ENCODE assay signal across 8 cellular contexts in the genomic region with DNA sequence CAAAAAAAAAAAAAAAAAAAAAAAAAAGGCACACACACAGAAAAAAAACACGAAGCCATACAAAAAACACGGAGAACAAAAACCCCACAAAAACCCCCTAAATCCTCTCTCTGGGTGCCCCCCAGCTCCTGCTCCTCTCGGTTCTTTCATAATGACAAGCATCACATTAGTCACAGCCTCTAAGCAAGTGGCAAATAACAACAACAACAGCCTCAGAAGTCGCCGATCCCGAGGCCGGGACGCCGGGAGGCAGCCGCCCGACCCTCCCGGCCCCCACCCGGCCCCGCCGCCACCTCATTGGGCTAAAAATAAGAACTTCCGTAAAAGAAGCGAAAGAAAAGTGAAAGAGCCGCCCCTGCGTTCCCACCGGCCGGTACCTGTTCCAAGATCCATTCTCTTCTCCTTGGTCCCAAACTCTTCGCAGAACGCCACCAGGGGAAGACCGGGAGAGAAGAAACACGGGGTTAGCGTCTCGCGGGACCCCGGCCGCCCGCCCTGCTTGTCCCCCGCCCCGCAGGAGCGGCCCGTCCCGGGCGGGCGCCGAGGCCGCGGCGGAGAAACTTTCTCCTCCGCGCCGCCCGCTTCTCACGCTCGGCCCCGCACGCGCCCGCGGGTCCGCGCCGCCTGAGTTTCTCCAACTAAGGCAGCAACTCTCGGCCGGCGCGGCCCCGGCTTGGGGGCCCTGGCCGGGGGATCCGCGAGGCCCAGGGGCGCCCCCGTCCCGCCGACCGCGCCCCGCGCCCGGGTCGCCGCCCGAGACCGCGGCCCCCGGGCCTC.
DNase-seq lines count a peak whose midpoint lies in the region; ATAC-seq and FAIRE-seq lines count a peak whose summit lies in the region.

No MANE protein-coding gene starts in this region.

- ATAC-seq in HG02623 (IDR thresholded peaks at IDR 0.05; ENCODE audit: unreplicated experiment), result peak; percentile 9

- H3K4me3 ChIP-seq in iPS DF 6.9 (ENCODE audit: low read length), result peak overlapping the region; percentile 49; the same call in 1 of the 2 replicates

- WGBS in iPS DF 6.9 (ENCODE audit: insufficient coverage, insufficient read length), result no CpG with 5 or more reads among the region's 79 CpGs

- in situ Hi-C loops in G401 (cut with HindIII; ENCODE audit: low sequenced_read_pairs), result no loop called here

- FAIRE-seq in RCC 7860 (lab: Jason Lieb, UNC), result no peak

- no peak overlapping the region for H3K27ac ChIP-seq in iPS DF 6.9 (ENCODE audit: low read length)

- no peaks in the 10 kb centered on the region for H3K36me3 ChIP-seq in iPS DF 6.9 (ENCODE audit: control insufficient read depth, insufficient read depth, low read length)

- H3K4me1 ChIP-seq in iPS DF 6.9 (ENCODE audit: control insufficient read depth, insufficient read depth, low read length), result peaks cover under 1% of the 10 kb centered on the region; the same call in 1 of the 2 replicates

- DNase-seq in GF-D8 (lab: John Stamatoyannopoulos, UW), result peak; percentile 23
- DNase-seq in RCC 7860 (ENCODE audit: low spot score), result peak; percentile 11
- peak; percentile 41 for DNase-seq in activated naive CD4-positive, alpha-beta T cell treated with Interleukin-2 at 50 U/mL for 16 hours
- no peak for DNase-seq in iPS DF 6.9 (ENCODE audit: low read depth, low spot score)
- DNase-seq in stimulated activated CD4-positive, alpha-beta T cell treated with anti-CD3 and anti-CD28 coated beads, Interleukin-15, amount 100 ng/mL, for 1 hour (ENCODE audit: low read depth in 1 of 2, low spot score in 1 of 2), result peak; percentile 12 to 17
- DNase-seq in NCI-H128 (lab: John Stamatoyannopoulos, UW; ENCODE audit: unreplicated experiment), result no peak
- DNase-seq in G401 (ENCODE audit: low spot score), result no peak

- H3K9me3 ChIP-seq in iPS DF 6.9 (ENCODE audit: control insufficient read depth, insufficient read depth, low read length), result no peaks in the 10 kb centered on the region

- H3K27me3 ChIP-seq in iPS DF 6.9 (ENCODE audit: control insufficient read depth, insufficient read depth, low read length), result no peaks in the 10 kb centered on the region

Comparison
In these comparisons a context has a peak if more than half of its experiments do, and no peak if none do; other contexts are left out.
1. DNase-seq: peak in GF-D8 (single experiment), RCC 7860 (single experiment), activated naive CD4-positive, alpha-beta T cell treated with Interleukin-2 at 50 U/mL for 16 hours (single experiment) and stimulated activated CD4-positive, alpha-beta T cell treated with anti-CD3 and anti-CD28 coated beads, Interleukin-15, amount 100 ng/mL, for 1 hour (2 of 2); none in iPS DF 6.9 (single experiment), NCI-H128 (single experiment) and G401 (single experiment).